1 cellular context compared by ENCODE assay signal in genomic region chr12:75710361-75711069, GRCh38.
TF ChIP-seq lines count a peak whose summit lies in the region.

No MANE protein-coding gene starts in this region.

TF ChIP-seq in SK-N-SH treated with all-trans-retinoic acid at 6 μM for 48 hours, 23 proteins besides CTCF, POLR2A, EP300 and RAD21 (continued from another document):
- TF ChIP-seq POU6F1 (CRISPR knock-in tag; IDR thresholded peaks at IDR 0.05; ENCODE audit: borderline replicate concordance, low read depth) (no peak), CSDC2 (CRISPR knock-in tag; IDR thresholded peaks at IDR 0.05) (no peak), PPARA (CRISPR knock-in tag; IDR thresholded peaks at IDR 0.05; ENCODE audit: borderline replicate concordance) (no peak), SNAI2 (CRISPR knock-in tag; IDR thresholded peaks at IDR 0.05) (no peak), GLIS3 (CRISPR knock-in tag; IDR thresholded peaks at IDR 0.05) (no peak)
